22 cellular contexts compared by ENCODE assay signal in the genomic region with DNA sequence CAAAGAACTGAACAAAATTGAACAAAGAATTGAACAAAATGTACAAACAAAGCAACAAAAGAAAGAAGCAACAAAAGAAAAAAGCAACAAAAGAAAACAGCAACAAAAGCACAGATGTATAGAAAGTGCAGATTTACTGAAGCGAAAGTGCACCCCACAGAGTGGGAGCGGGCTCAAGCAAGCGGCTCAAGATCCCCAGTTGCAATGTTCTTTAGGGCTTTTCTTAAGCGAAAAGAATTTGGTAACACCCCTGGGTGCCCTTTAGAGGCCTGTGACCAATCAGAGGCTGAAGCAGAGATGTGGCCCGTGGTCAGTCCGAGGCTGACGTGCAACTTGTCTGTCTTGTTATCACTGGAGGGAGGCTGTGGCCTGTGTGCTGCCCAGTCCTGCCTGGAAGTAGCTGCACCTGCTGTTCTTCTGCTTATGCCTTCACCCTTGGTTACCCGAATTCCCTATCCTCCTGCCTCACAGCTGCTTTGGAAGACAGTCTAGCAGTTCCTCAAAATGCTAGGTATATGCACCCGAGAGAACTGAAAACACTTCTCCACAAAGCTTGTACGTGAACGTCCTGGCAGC. TPM values are rescaled to one million over a fixed set of nuclear protein-coding genes. Genes with fewer than 3 reads are reported as not detected.
DNase-seq lines count a peak whose midpoint lies in the region; ATAC-seq, FAIRE-seq and TF ChIP-seq lines count a peak whose summit lies in the region.
"Had no signal": no experiment of that assay in that cellular context is flagged by ENCODE, and none has a peak within 500 bp of the region (broad histone marks: within the 10 kb centered on the region; RNA-seq: fewer than 3 reads in every experiment).

No MANE protein-coding gene starts in this region.

- H4K20me1 ChIP-seq in HepG2 (ENCODE audit: insufficient read depth, low read length) (no peaks in the 10 kb centered on the region), neural progenitor cell (ENCODE audit: low read depth) (no peaks in the 10 kb centered on the region)

- no peak for DNase-seq in HepG2 (ENCODE audit: low spot score)
- DNase-seq in right lobe of liver, result no peak
- DNase-seq in esophagus muscularis mucosa (ENCODE audit: extremely low spot score), result peak; percentile 75
- peak; percentile 69 for DNase-seq in neural progenitor cell (ENCODE audit: low spot score)
- DNase-seq in stimulated activated naive B cell treated with anti-CD40 and anti-IgM and Interleukin-4, amounts not matched to agents 10 μg/mL and 1 μg/mL and 100 μg/mL, for 72 hours, result no peak
- DNase-seq: AML-193; CD4-positive, alpha-beta memory T cell; DND-41 had no signal

- H3K9me3 Mint-ChIP-seq in neural progenitor cell, result peaks cover 19% of the 10 kb centered on the region
- peaks cover 0 to 3% of the 10 kb centered on the region in 2 donors for H3K9me3 Mint-ChIP-seq in stimulated activated naive B cell treated with anti-CD40 and anti-IgM and Interleukin-4, amounts not matched to agents 10 μg/mL and 1 μg/mL and 100 μg/mL, for 72 hours

- H3F3A ChIP-seq in neural progenitor cell (ENCODE audit: low read depth), result peaks cover 21% of the 10 kb centered on the region

- H3K4me3 ChIP-seq in HepG2 (replicated peaks in 1 of 3; ENCODE audit: insufficient read depth in 1 of 3, low read depth in 2 of 3, low read length in 3 of 3) (no peak overlapping the region), right lobe of liver (no peak overlapping the region), esophagus muscularis mucosa (no peak overlapping the region), neural progenitor cell (no peak overlapping the region)
- H3K4me3 ChIP-seq: A549, GM23248, HAP-1 had no signal

- peak; percentile 28 for FAIRE-seq in HepG2 (lab: Jason Lieb, UNC)
- FAIRE-seq: A549, G401.6, GM12891, GM19239 had no signal

- no peak overlapping the region for H3K27ac ChIP-seq in HepG2 (ENCODE audit: extremely low read length, insufficient read depth, low read length)
- H3K27ac ChIP-seq in right lobe of liver, result no peak overlapping the region
- no peak overlapping the region for H3K27ac ChIP-seq in esophagus muscularis mucosa (replicated peaks in 1 of 4)
- no peak overlapping the region for H3K27ac ChIP-seq in neural progenitor cell
- H3K27ac ChIP-seq: 22Rv1, A549, GM23248, HL-60, KMS-11 had no signal

- TF ChIP-seq CTCF in HepG2 (CRISPR knock-in tag; IDR thresholded peaks at IDR 0.05) (no peak), right lobe of liver (IDR thresholded peaks at IDR 0.05) (no peak), esophagus muscularis mucosa (IDR thresholded peaks at IDR 0.05) (no peak), neural progenitor cell (IDR thresholded peaks at IDR 0.05) (no peak)

- H3K27me3 Mint-ChIP-seq in neural progenitor cell (ENCODE audit: insufficient read depth, low read depth), result peaks cover 9% of the 10 kb centered on the region
- no peaks in the 10 kb centered on the region for H3K27me3 Mint-ChIP-seq in stimulated activated naive B cell treated with anti-CD40 and anti-IgM and Interleukin-4, amounts not matched to agents 10 μg/mL and 1 μg/mL and 100 μg/mL, for 72 hours

- in situ Hi-C loops in HepG2 (cut with HindIII; ENCODE audit: extremely low pct_ligation_motif_present, low pct_unique_long_range_greater_than_20kb), result no loop called here

- CTCF ChIA-PET in HepG2 (lab: Yijun Ruan, JAX; ENCODE audit: low intra/inter-chr PET ratio, low total read pairs), result no interaction called here

- WGBS in HepG2 (ENCODE audit: low lambda C conversion rate), result 43% methylated on average over 11 of the region's 11 CpGs
- 85% methylated on average over 9 of the region's 11 CpGs for WGBS in right lobe of liver (ENCODE audit: insufficient coverage, low coverage, low lambda C conversion rate, missing lambda C conversion rate)
- WGBS in esophagus muscularis mucosa, result 93% methylated on average over 11 of the region's 11 CpGs

- no peak overlapping the region for H3K4me2 ChIP-seq in HepG2 (ENCODE audit: low read depth, low read length)
- H3K4me2 ChIP-seq in neural progenitor cell, result no peak overlapping the region
- H3K4me2 ChIP-seq: A549, KMS-11 had no signal

- H3K4me1 ChIP-seq in HepG2 (ENCODE audit: insufficient read depth, low read length) (peaks cover 12% of the 10 kb centered on the region), right lobe of liver (no peaks in the 10 kb centered on the region), esophagus muscularis mucosa (no peaks in the 10 kb centered on the region), neural progenitor cell (peaks cover 11% of the 10 kb centered on the region)
- H3K4me1 ChIP-seq: A549, HAP-1 had no signal

- H3K36me3 Mint-ChIP-seq in neural progenitor cell, result peaks cover 10% of the 10 kb centered on the region
- no peaks in the 10 kb centered on the region for H3K36me3 Mint-ChIP-seq in stimulated activated naive B cell treated with anti-CD40 and anti-IgM and Interleukin-4, amounts not matched to agents 10 μg/mL and 1 μg/mL and 100 μg/mL, for 72 hours
- H3K36me3 Mint-ChIP-seq: CD14-positive monocyte; CD4-positive, alpha-beta memory T cell had no signal

- H3K36me3 ChIP-seq in HepG2 (replicated peaks in 1 of 2; ENCODE audit: control insufficient read depth in 1 of 2, insufficient read depth in 2 of 2, low read length in 2 of 2) (no peaks in the 10 kb centered on the region), right lobe of liver (no peaks in the 10 kb centered on the region), esophagus muscularis mucosa (no peaks in the 10 kb centered on the region), neural progenitor cell (no peaks in the 10 kb centered on the region)
- H3K36me3 ChIP-seq: HAP-1 had no signal

- no peak for TF ChIP-seq EP300 in HepG2 (IDR thresholded peaks at IDR 0.05; ENCODE audit: low read depth in 2 of 2, low read length in 2 of 2)
- no peak for TF ChIP-seq EP300 in HepG2 (CRISPR knock-in tag; IDR thresholded peaks at IDR 0.05; ENCODE audit: borderline replicate concordance)
- TF ChIP-seq EP300 in esophagus muscularis mucosa (IDR thresholded peaks at IDR 0.05), result no peak

- peak overlapping the region; percentile 10 for H3K27ac Mint-ChIP-seq in neural progenitor cell
- no peak overlapping the region for H3K27ac Mint-ChIP-seq in stimulated activated naive B cell treated with anti-CD40 and anti-IgM and Interleukin-4, amounts not matched to agents 10 μg/mL and 1 μg/mL and 100 μg/mL, for 72 hours
- H3K27ac Mint-ChIP-seq: CD14-positive monocyte; CD4-positive, alpha-beta memory T cell had no signal

- no TSS peak for BruUV-seq in HepG2 (replicated peaks; lab: Mats Ljungman, UMichigan)

- ATAC-seq in HepG2, result 0 out of 3 replicates have a peak, but pooled peaks have one; percentile 16
- no peak for ATAC-seq in right lobe of liver
- ATAC-seq in HG03095 (IDR thresholded peaks at IDR 0.05; ENCODE audit: unreplicated experiment), result no peak
- no peak for ATAC-seq in stimulated activated naive B cell treated with anti-CD40 and anti-IgM and Interleukin-4, amounts not matched to agents 10 μg/mL and 1 μg/mL and 100 μg/mL, for 72 hours (replicated peaks)
- no peak for ATAC-seq in HG02763 (IDR thresholded peaks at IDR 0.05; ENCODE audit: unreplicated experiment)
- ATAC-seq: A549 had no signal

- no peak for TF ChIP-seq RAD21 in HepG2 (CRISPR knock-in tag; IDR thresholded peaks at IDR 0.05)

- H3K4me3 Mint-ChIP-seq in neural progenitor cell, result no peak overlapping the region
- no peak overlapping the region for H3K4me3 Mint-ChIP-seq in stimulated activated naive B cell treated with anti-CD40 and anti-IgM and Interleukin-4, amounts not matched to agents 10 μg/mL and 1 μg/mL and 100 μg/mL, for 72 hours
- H3K4me3 Mint-ChIP-seq: CD14-positive monocyte; CD4-positive, alpha-beta memory T cell had no signal

- H2AFZ ChIP-seq in HepG2 (ENCODE audit: low read length) (no peak overlapping the region), neural progenitor cell (replicated peaks) (no peak overlapping the region)
- H2AFZ ChIP-seq: GM23248 had no signal

- H3K79me2 ChIP-seq in HepG2 (ENCODE audit: insufficient read depth, low read length) (no peaks in the 10 kb centered on the region), neural progenitor cell (ENCODE audit: low read depth) (no peaks in the 10 kb centered on the region)

- peaks cover 14% of the 10 kb centered on the region for H3K4me1 Mint-ChIP-seq in neural progenitor cell
- no peaks in the 10 kb centered on the region for H3K4me1 Mint-ChIP-seq in stimulated activated naive B cell treated with anti-CD40 and anti-IgM and Interleukin-4, amounts not matched to agents 10 μg/mL and 1 μg/mL and 100 μg/mL, for 72 hours
- H3K4me1 Mint-ChIP-seq: CD14-positive monocyte had no signal

- H3K9ac ChIP-seq in HepG2 (ENCODE audit: insufficient read depth, low read depth, low read length) (no peak overlapping the region), neural progenitor cell (no peak overlapping the region)
- H3K9ac ChIP-seq: GM23248, KMS-11 had no signal

- intact Hi-C loops in HepG2 (cut with micrococcal nuclease; ENCODE audit: unreplicated experiment) (no loop called here), right lobe of liver (cut with DNase I) (no loop called here), esophagus muscularis mucosa (cut with DNase I) (no loop called here)

- POLR2A ChIA-PET in HepG2 (lab: Yijun Ruan, JAX), result no interaction called here

- peaks cover 4 to 15% of the 10 kb centered on the region in 2 experiments; a peak in 3 of 5 replicates for H3K27me3 ChIP-seq in HepG2 (ENCODE audit: control insufficient read depth in 1 of 2, insufficient read depth in 2 of 2, low read length in 2 of 2)
- no peaks in the 10 kb centered on the region for H3K27me3 ChIP-seq in right lobe of liver
- H3K27me3 ChIP-seq in esophagus muscularis mucosa, result no peaks in the 10 kb centered on the region
- no peaks in the 10 kb centered on the region for H3K27me3 ChIP-seq in neural progenitor cell

- TF ChIP-seq POLR2A in HepG2 (IDR thresholded peaks at IDR 0.05; ENCODE audit: insufficient read depth in 1 of 2, low read depth in 2 of 2, low read length in 2 of 2), result no peak
- TF ChIP-seq POLR2A in right lobe of liver (IDR thresholded peaks at IDR 0.05), result no peak
- no peak for TF ChIP-seq POLR2A in esophagus muscularis mucosa (IDR thresholded peaks at IDR 0.05; ENCODE audit: low read depth)

- H3K9me3 ChIP-seq in HepG2 (ENCODE audit: low read length) (no peaks in the 10 kb centered on the region), right lobe of liver (no peaks in the 10 kb centered on the region), esophagus muscularis mucosa (no peaks in the 10 kb centered on the region), neural progenitor cell (ENCODE audit: low read depth) (no peaks in the 10 kb centered on the region)
- H3K9me3 ChIP-seq: A549, HAP-1 had no signal

RNA-seq across cellular contexts. Expression of a gene that starts 13.2 kb away (rescaled TPM):
- total RNA-seq in HepG2 (2016; rRNA removed; fragmentation: Illumina TruSeq; extraction: Trizol) (not detected in 2 replicates), right lobe of liver (under 1 TPM in 1 of 6 experiments, not detected in 5; 0.15 TPM), esophagus muscularis mucosa (under 1 TPM in 1 of 4 donors, not detected in 3; 0.17 TPM), neural progenitor cell (ENCODE audit: low replicate concordance) (1.2 and 1.5 TPM in 2 replicates)
- not detected in 2 replicates for total RNA-seq in HepG2 (2016; cell fraction: cytosol; rRNA removed; fragmentation: Illumina TruSeq; extraction: Trizol; ENCODE audit: low read depth)
- total RNA-seq in HepG2 (2016; cell fraction: insoluble cytoplasmic fraction; rRNA removed; fragmentation: Illumina TruSeq; extraction: Trizol), result not detected in 2 replicates
- total RNA-seq in HepG2 (2016; cell fraction: membrane; rRNA removed; fragmentation: Illumina TruSeq; extraction: Trizol), result not detected in 2 replicates
- not detected in 2 replicates for total RNA-seq in HepG2 (2016; cell fraction: nucleus; rRNA removed; fragmentation: Illumina TruSeq; extraction: Trizol)
- not detected in 2 replicates for polyA plus RNA-seq in HepG2 (2011; rRNA removed)
- polyA plus RNA-seq in HepG2 (2011; cell fraction: cytosol; rRNA removed), result not detected in 2 replicates
- polyA plus RNA-seq in HepG2 (2011; cell fraction: nucleus; rRNA removed), result not detected in 2 replicates
- polyA plus RNA-seq in HepG2 (2012), result not detected in 2 replicates
- not detected in 2 replicates for polyA plus RNA-seq in HepG2 (2016; cell fraction: cytosol; fragmentation: Illumina TruSeq; extraction: Trizol; ENCODE audit: low read depth)
- not detected in 2 replicates for polyA plus RNA-seq in HepG2 (2016; cell fraction: insoluble cytoplasmic fraction; fragmentation: Illumina TruSeq; extraction: Trizol; ENCODE audit: low read depth)
- polyA plus RNA-seq in HepG2 (2016; cell fraction: membrane; fragmentation: Illumina TruSeq; extraction: Trizol; ENCODE audit: low read depth), result not detected in 2 replicates
- polyA plus RNA-seq in HepG2 (2016; cell fraction: nucleus; fragmentation: Illumina TruSeq; extraction: Trizol; ENCODE audit: insufficient read depth, low read depth), result not detected in 2 replicates
- not detected in 2 replicates for polyA minus RNA-seq in HepG2 (2011; rRNA and poly(A)+ RNA removed; ENCODE audit: low replicate concordance)
- polyA minus RNA-seq in HepG2 (2011; cell fraction: cytosol; rRNA and poly(A)+ RNA removed), result not detected in 2 replicates
- not detected in 2 replicates for polyA minus RNA-seq in HepG2 (2011; cell fraction: nucleus; rRNA and poly(A)+ RNA removed)
- total RNA-seq: CD4-positive, alpha-beta memory T cell; GM23248; HT1080 had no signal
- polyA plus RNA-seq: BJ; CD14-positive monocyte; CD4-positive, alpha-beta memory T cell; GM23248 had no signal

Comparison
In these comparisons a context has a peak if more than half of its experiments do, and no peak if none do; other contexts are left out.
1. DNase-seq: peak in esophagus muscularis mucosa (single experiment) and neural progenitor cell (single experiment); none in HepG2 (single experiment), right lobe of liver (0 of 3) and stimulated activated naive B cell treated with anti-CD40 and anti-IgM and Interleukin-4, amounts not matched to agents 10 μg/mL and 1 μg/mL and 100 μg/mL, for 72 hours (single experiment).